1 cellular context compared by ENCODE assay signal in genomic region chr5:10481241-10481932, GRCh38.
TF ChIP-seq lines count a peak whose summit lies in the region.

No MANE protein-coding gene starts in this region.

TF ChIP-seq in HepG2, 621 proteins besides CTCF, POLR2A, EP300 and RAD21 (continued from another document):
- TF ChIP-seq PPARG (CRISPR knock-in tag; conservative IDR thresholded peaks at IDR 0.05) (peak; percentile 78; the same call in 1 of the 2 replicates), SOX6 (IDR thresholded peaks at IDR 0.05) (no peak), SOX6 (CRISPR knock-in tag; IDR thresholded peaks at IDR 0.05) (peak; percentile 23; the same call in 1 of the 2 replicates), SALL1 (CRISPR knock-in tag; IDR thresholded peaks at IDR 0.05) (peak; percentile 28; the same call in 1 of the 2 replicates), ZNF263 (CRISPR knock-in tag; IDR thresholded peaks at IDR 0.05) (no peak)
